8 cellular contexts compared by ENCODE assay signal in the genomic region with DNA sequence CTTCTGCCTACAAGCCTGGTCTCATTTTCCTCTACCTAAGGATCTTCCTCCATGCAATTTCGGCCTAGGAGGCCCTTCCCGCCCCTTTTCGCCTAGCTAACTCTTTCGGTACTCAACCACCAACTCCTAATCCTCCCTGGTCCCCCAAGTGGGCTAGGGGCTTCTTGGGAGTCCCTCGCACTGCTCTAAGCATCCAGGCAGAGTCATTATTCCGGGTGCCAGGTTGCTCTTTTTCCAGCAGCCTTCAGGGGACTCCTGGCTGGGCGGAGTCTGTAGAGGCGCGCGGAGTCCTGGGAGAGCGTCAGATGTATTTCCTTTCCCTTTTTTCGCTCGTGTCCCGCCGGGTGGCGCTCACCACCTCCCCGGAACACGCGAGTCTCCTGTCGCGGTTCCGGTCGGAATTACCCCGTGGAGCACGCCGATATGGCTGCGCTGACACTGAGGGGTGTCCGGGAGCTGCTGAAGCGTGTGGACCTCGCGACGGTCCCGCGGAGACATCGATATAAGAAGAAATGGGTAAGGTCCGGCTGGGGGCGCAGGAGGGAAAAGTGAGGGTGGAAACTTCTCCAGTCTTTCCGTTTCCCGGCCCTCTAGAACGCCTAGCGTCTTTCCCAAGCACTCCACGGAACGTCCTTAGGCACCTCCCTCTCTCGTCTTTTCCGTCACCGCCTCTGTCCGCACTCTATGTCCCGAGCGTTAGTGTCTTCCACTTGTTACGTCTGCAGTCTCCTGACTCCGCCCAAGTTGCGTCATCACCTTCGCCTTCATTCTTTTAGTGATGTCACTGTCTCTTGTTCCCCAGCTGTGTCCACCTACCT. TPM values are rescaled to one million over a fixed set of nuclear protein-coding genes. Genes with fewer than 3 reads are reported as not detected.
DNase-seq lines count a peak whose midpoint lies in the region; ATAC-seq and TF ChIP-seq lines count a peak whose summit lies in the region.

NSUN4 (plus strand) TSS at position 404 of the 818 bp plus-strand sequence; CDS start at position 424, 20 bp downstream.

- no peaks in the 10 kb centered on the region for H3K9me3 ChIP-seq in CD4-positive, alpha-beta memory T cell (ENCODE audit: control insufficient read depth in 1 of 2, low read length in 2 of 2)
- H3K9me3 ChIP-seq in ectodermal cell (ENCODE audit: control insufficient read depth, low read length), result no peaks in the 10 kb centered on the region
- H3K9me3 ChIP-seq in lower lobe of right lung, result no peaks in the 10 kb centered on the region

- peaks cover 26 to 32% of the 10 kb centered on the region in 2 donors for H3K36me3 Mint-ChIP-seq in CD4-positive, alpha-beta memory T cell
- peaks cover 17% of the 10 kb centered on the region for H3K36me3 Mint-ChIP-seq in activated CD8-positive, alpha-beta T cell treated with anti-CD3 and anti-CD28 coated beads, Interleukin-2, amount 10 ng/mL, durations not matched to agents 7 days and 5 days (ENCODE audit: low read depth)

- peak; percentile 72 for TF ChIP-seq CTCF in lower lobe of right lung (IDR thresholded peaks at IDR 0.05)

- peak; percentile 87 to 93 (median 88) for DNase-seq in CD4-positive, alpha-beta memory T cell
- DNase-seq in HK-2 (ENCODE audit: unreplicated experiment) (peak; percentile 91), NCI-H82 treated with DMSO at 0.1 percent for 48 hours (lab: John Stamatoyannopoulos, UW; ENCODE audit: unreplicated experiment) (peak; percentile 90), lower lobe of right lung (peak; percentile 95)
- DNase-seq in activated CD8-positive, alpha-beta T cell treated with anti-CD3 and anti-CD28 coated beads, Interleukin-2, amount 10 ng/mL, durations not matched to agents 7 days and 5 days, result peak; percentile 89
- DNase-seq in stimulated activated CD4-positive, alpha-beta T cell treated with anti-CD3 and anti-CD28 coated beads, TNF-alpha, amount 100 ng/mL, for 24 hours (ENCODE audit: low read depth in 3 of 3), result peak; percentile 69 to 86 (median 73)

- 0 to 1% methylated on average over 53 of the region's 53 CpGs for WGBS in ectodermal cell, 2 experiments

- peak within 1 kb of the TSS; percentile 95 to 100 (median 100) for H3K27ac Mint-ChIP-seq in CD4-positive, alpha-beta memory T cell
- H3K27ac Mint-ChIP-seq in activated CD8-positive, alpha-beta T cell treated with anti-CD3 and anti-CD28 coated beads, Interleukin-2, amount 10 ng/mL, durations not matched to agents 7 days and 5 days, result peak within 1 kb of the TSS; percentile 100

- CTCF ChIA-PET in CD4-positive, alpha-beta memory T cell (lab: Charles Lee; ENCODE audit: partially characterized antibody), result interaction anchor here (0.7 to 3.4 kb wide), 9 partner anchors 8 to 301 kb away, joined by 3 to 27 read pairs (median 6); partner anchors contain the start of genes LRRC41, RAD54L and UQCRH
- CTCF ChIA-PET in activated CD8-positive, alpha-beta T cell treated with anti-CD3 and anti-CD28 coated beads, Interleukin-2, amount 10 ng/mL, durations not matched to agents 7 days and 5 days (lab: Charles Lee), result interaction anchor here (0.7 to 3.4 kb wide), 16 partner anchors 8 to 95 kb away, joined by 3 to 23 read pairs (median 4); partner anchors contain the start of genes LRRC41, RAD54L and UQCRH

- H3K4me3 Mint-ChIP-seq in CD4-positive, alpha-beta memory T cell, result peak within 1 kb of the TSS; percentile 99 to 100 (median 100)
- peak within 1 kb of the TSS; percentile 100 for H3K4me3 Mint-ChIP-seq in activated CD8-positive, alpha-beta T cell treated with anti-CD3 and anti-CD28 coated beads, Interleukin-2, amount 10 ng/mL, durations not matched to agents 7 days and 5 days

- no peaks in the 10 kb centered on the region for H3K27me3 Mint-ChIP-seq in CD4-positive, alpha-beta memory T cell
- H3K27me3 Mint-ChIP-seq in activated CD8-positive, alpha-beta T cell treated with anti-CD3 and anti-CD28 coated beads, Interleukin-2, amount 10 ng/mL, durations not matched to agents 7 days and 5 days (ENCODE audit: low read depth), result no peaks in the 10 kb centered on the region

- H3K36me3 ChIP-seq in CD4-positive, alpha-beta memory T cell (ENCODE audit: insufficient read depth, low read length), result peaks cover 7% of the 10 kb centered on the region
- H3K36me3 ChIP-seq in ectodermal cell (ENCODE audit: control insufficient read depth, insufficient read depth, low read length) (peaks cover 6% of the 10 kb centered on the region), lower lobe of right lung (peaks cover 23% of the 10 kb centered on the region)

- H3K4me1 ChIP-seq in CD4-positive, alpha-beta memory T cell (ENCODE audit: insufficient read depth, low read length), result peaks cover 22% of the 10 kb centered on the region
- H3K4me1 ChIP-seq in ectodermal cell (ENCODE audit: control insufficient read depth, insufficient read depth, low read length) (no peaks in the 10 kb centered on the region), lower lobe of right lung (peaks cover 15% of the 10 kb centered on the region)

- no peaks in the 10 kb centered on the region for H3K27me3 ChIP-seq in CD4-positive, alpha-beta memory T cell (ENCODE audit: insufficient read depth, low read length)
- H3K27me3 ChIP-seq in ectodermal cell (ENCODE audit: control insufficient read depth, insufficient read depth, low read length, poor library complexity, severe bottlenecking) (no peaks in the 10 kb centered on the region), lower lobe of right lung (ENCODE audit: low read depth) (no peaks in the 10 kb centered on the region)

- no peaks in the 10 kb centered on the region for H3K9me3 Mint-ChIP-seq in CD4-positive, alpha-beta memory T cell
- H3K9me3 Mint-ChIP-seq in activated CD8-positive, alpha-beta T cell treated with anti-CD3 and anti-CD28 coated beads, Interleukin-2, amount 10 ng/mL, durations not matched to agents 7 days and 5 days (ENCODE audit: insufficient read depth), result no peaks in the 10 kb centered on the region

- ATAC-seq in GM19438 (IDR thresholded peaks at IDR 0.05; ENCODE audit: low read depth, unreplicated experiment) (peak; percentile 84), lower lobe of right lung (peak; percentile 97 to 98)
- peak; percentile 92 for ATAC-seq in activated CD8-positive, alpha-beta T cell treated with anti-CD3 and anti-CD28 coated beads, Interleukin-2, amount 10 ng/mL, durations not matched to agents 7 days and 5 days

- peak within 1 kb of the TSS; percentile 97 for H3K27ac ChIP-seq in CD4-positive, alpha-beta memory T cell (ENCODE audit: low read depth, low read length)
- peak within 1 kb of the TSS; percentile 87 for H3K27ac ChIP-seq in ectodermal cell (ENCODE audit: insufficient read depth, low read depth, low read length, poor library complexity, severe bottlenecking)
- H3K27ac ChIP-seq in lower lobe of right lung, result peak within 1 kb of the TSS; percentile 94

- POLR2A ChIA-PET in CD4-positive, alpha-beta memory T cell (lab: Charles Lee; ENCODE audit: partially characterized antibody), result interaction anchor here (1.0 to 3.6 kb wide), 9 partner anchors 9 to 756 kb away, joined by 3 to 44 read pairs (median 3); partner anchors contain the start of genes EFCAB14, LRRC41, POMGNT1 and RAD54L
- POLR2A ChIA-PET in activated CD8-positive, alpha-beta T cell treated with anti-CD3 and anti-CD28 coated beads, Interleukin-2, amount 10 ng/mL, durations not matched to agents 7 days and 5 days (lab: Charles Lee), result interaction anchor here (0.6 to 3.1 kb wide), 9 partner anchors 10 to 333 kb away, joined by 3 to 30 read pairs (median 5); partner anchors contain the start of genes LRRC41, RAD54L and UQCRH

- peaks cover 25 to 50% (median 36%) of the 10 kb centered on the region in 4 donors for H3K4me1 Mint-ChIP-seq in CD4-positive, alpha-beta memory T cell
- peaks cover 34% of the 10 kb centered on the region for H3K4me1 Mint-ChIP-seq in activated CD8-positive, alpha-beta T cell treated with anti-CD3 and anti-CD28 coated beads, Interleukin-2, amount 10 ng/mL, durations not matched to agents 7 days and 5 days (ENCODE audit: low read depth)

- intact Hi-C loops in CD4-positive, alpha-beta memory T cell (cut with micrococcal nuclease), result loop anchor here (1.0 to 2.0 kb wide), 3 partner anchors 8 to 93 kb away; partner anchors contain the start of genes LRRC41, RAD54L and UQCRH
- intact Hi-C loops in lower lobe of right lung (cut with DNase I), result no loop called here

- peak within 1 kb of the TSS; percentile 89 to 100 for H3K4me3 ChIP-seq in CD4-positive, alpha-beta memory T cell (ENCODE audit: low read length in 2 of 2)
- peak within 1 kb of the TSS; percentile 88 for H3K4me3 ChIP-seq in ectodermal cell (ENCODE audit: insufficient read depth, low read depth, low read length)
- H3K4me3 ChIP-seq in lower lobe of right lung, result peak within 1 kb of the TSS; percentile 77

RNA-seq across cellular contexts. Expression of gene NSUN4, which starts in this region (rescaled TPM):
- 10 to 100 TPM; 26.4 to 26.9 TPM for total RNA-seq in CD4-positive, alpha-beta memory T cell
- polyA plus RNA-seq in CD4-positive, alpha-beta memory T cell, result 10 to 100 TPM in 1 of 2 donors, 1 to 10 TPM in 1; 7.7 to 18.7 TPM
- total RNA-seq in activated CD8-positive, alpha-beta T cell treated with anti-CD3 and anti-CD28 coated beads, Interleukin-2, amount 10 ng/mL, durations not matched to agents 7 days and 5 days, result 10 to 100 TPM; 22.3 to 22.5 TPM
- 18.2 TPM for polyA plus RNA-seq in ectodermal cell (2013, experiment 1 of 4)
- polyA plus RNA-seq in ectodermal cell (2013, experiment 2 of 4), result 19.2 TPM
- 17.1 TPM for polyA plus RNA-seq in ectodermal cell (2013, experiment 3 of 4)
- polyA plus RNA-seq in ectodermal cell (2013, experiment 4 of 4), result 15.8 TPM
- 26.9 TPM for total RNA-seq in lower lobe of right lung

Comparison
In these comparisons a context has a peak if more than half of its experiments do, and no peak if none do; other contexts are left out.
1. Peak in every context shown above with its lines: DNase-seq, ATAC-seq, H3K4me3 ChIP-seq and H3K27ac ChIP-seq.